ENCODE assay signal across 1 cellular context in genomic region chr2:30072250-30072842, GRCh38.
TF ChIP-seq lines count a peak whose summit lies in the region.

No MANE protein-coding gene starts in this region.

TF ChIP-seq in GM23338, 12 proteins besides CTCF, POLR2A, EP300 and RAD21:
- TF ChIP-seq ZNF462 (CRISPR knock-in tag; IDR thresholded peaks at IDR 0.05), result no peak
- TF ChIP-seq CREB1 (CRISPR knock-in tag; IDR thresholded peaks at IDR 0.05; ENCODE audit: low read depth), result no peak
- no peak for TF ChIP-seq EZH2phosphoT487 (IDR thresholded peaks at IDR 0.05; ENCODE audit: unreplicated experiment)
- TF ChIP-seq, protein P1, sequence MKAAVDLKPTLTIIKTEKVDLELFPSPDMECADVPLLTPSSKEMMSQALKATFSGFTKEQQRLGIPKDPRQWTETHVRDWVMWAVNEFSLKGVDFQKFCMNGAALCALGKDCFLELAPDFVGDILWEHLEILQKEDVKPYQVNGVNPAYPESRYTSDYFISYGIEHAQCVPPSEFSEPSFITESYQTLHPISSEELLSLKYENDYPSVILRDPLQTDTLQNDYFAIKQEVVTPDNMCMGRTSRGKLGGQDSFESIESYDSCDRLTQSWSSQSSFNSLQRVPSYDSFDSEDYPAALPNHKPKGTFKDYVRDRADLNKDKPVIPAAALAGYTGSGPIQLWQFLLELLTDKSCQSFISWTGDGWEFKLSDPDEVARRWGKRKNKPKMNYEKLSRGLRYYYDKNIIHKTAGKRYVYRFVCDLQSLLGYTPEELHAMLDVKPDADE (IDR thresholded peaks at IDR 0.05), result no peak
- no peak for TF ChIP-seq EZH2 (IDR thresholded peaks at IDR 0.05; ENCODE audit: low read depth, unreplicated experiment)
- no peak for TF ChIP-seq JUNB (IDR thresholded peaks at IDR 0.05; ENCODE audit: unreplicated experiment)
- TF ChIP-seq, protein P2, sequence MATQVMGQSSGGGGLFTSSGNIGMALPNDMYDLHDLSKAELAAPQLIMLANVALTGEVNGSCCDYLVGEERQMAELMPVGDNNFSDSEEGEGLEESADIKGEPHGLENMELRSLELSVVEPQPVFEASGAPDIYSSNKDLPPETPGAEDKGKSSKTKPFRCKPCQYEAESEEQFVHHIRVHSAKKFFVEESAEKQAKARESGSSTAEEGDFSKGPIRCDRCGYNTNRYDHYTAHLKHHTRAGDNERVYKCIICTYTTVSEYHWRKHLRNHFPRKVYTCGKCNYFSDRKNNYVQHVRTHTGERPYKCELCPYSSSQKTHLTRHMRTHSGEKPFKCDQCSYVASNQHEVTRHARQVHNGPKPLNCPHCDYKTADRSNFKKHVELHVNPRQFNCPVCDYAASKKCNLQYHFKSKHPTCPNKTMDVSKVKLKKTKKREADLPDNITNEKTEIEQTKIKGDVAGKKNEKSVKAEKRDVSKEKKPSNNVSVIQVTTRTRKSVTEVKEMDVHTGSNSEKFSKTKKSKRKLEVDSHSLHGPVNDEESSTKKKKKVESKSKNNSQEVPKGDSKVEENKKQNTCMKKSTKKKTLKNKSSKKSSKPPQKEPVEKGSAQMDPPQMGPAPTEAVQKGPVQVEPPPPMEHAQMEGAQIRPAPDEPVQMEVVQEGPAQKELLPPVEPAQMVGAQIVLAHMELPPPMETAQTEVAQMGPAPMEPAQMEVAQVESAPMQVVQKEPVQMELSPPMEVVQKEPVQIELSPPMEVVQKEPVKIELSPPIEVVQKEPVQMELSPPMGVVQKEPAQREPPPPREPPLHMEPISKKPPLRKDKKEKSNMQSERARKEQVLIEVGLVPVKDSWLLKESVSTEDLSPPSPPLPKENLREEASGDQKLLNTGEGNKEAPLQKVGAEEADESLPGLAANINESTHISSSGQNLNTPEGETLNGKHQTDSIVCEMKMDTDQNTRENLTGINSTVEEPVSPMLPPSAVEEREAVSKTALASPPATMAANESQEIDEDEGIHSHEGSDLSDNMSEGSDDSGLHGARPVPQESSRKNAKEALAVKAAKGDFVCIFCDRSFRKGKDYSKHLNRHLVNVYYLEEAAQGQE (IDR thresholded peaks at IDR 0.05; ENCODE audit: unreplicated experiment), result no peak
- no peak for TF ChIP-seq ZNF114 (CRISPR knock-in tag; IDR thresholded peaks at IDR 0.05)
- TF ChIP-seq STAT1 (IDR thresholded peaks at IDR 0.05; ENCODE audit: unreplicated experiment), result no peak
- no peak for TF ChIP-seq POLR2AphosphoS5 (IDR thresholded peaks at IDR 0.05; ENCODE audit: low read depth)
- TF ChIP-seq NANOG (IDR thresholded peaks at IDR 0.05; ENCODE audit: borderline replicate concordance), result no peak
- no peak for TF ChIP-seq ZNF331 (CRISPR knock-in tag; IDR thresholded peaks at IDR 0.05; ENCODE audit: low read depth)
